8 cellular contexts compared by ENCODE assay signal in genomic region chr5:177426566-177427210, GRCh38. TPM values are rescaled to one million over a fixed set of nuclear protein-coding genes. Genes with fewer than 3 reads are reported as not detected.
DNase-seq lines count a peak whose midpoint lies in the region; ATAC-seq and TF ChIP-seq lines count a peak whose summit lies in the region.

TSS of gene GRK6 (plus strand) at chr5:177426676. CDS start at chr5:177426846, 170 bp downstream.

- H3K36me3 Mint-ChIP-seq in activated CD4-positive, alpha-beta memory T cell treated with anti-CD3 and anti-CD28 coated beads for 36 hours: peaks cover 36% of the 10 kb centered on the region
- peaks cover 50% of the 10 kb centered on the region for H3K36me3 Mint-ChIP-seq in effector memory CD8-positive, alpha-beta T cell (ENCODE audit: insufficient read depth)
- H3K36me3 Mint-ChIP-seq in mesothelial cell of epicardium: no peaks in the 10 kb centered on the region

- peak within 1 kb of the TSS; percentile 97 for H3K27ac Mint-ChIP-seq in activated CD4-positive, alpha-beta memory T cell treated with anti-CD3 and anti-CD28 coated beads for 36 hours
- peak within 1 kb of the TSS; percentile 93 to 95 for H3K27ac Mint-ChIP-seq in effector memory CD8-positive, alpha-beta T cell
- peak within 1 kb of the TSS; percentile 99 for H3K27ac Mint-ChIP-seq in mesothelial cell of epicardium

- peak within 1 kb of the TSS; percentile 75 to 77 for H3K4me3 ChIP-seq in testis

- H3K4me1 ChIP-seq in testis: peaks cover 12% of the 10 kb centered on the region

- peak within 1 kb of the TSS; percentile 89 for H3K27ac ChIP-seq in KOPT-K1 (ENCODE audit: low read depth, low read length, poor library complexity, severe bottlenecking)
- peak within 1 kb of the TSS; percentile 85 to 92 for H3K27ac ChIP-seq in testis

- TF ChIP-seq POLR2A in testis (IDR thresholded peaks at IDR 0.05): no peak

- H3K36me3 ChIP-seq in KOPT-K1 (ENCODE audit: insufficient read depth, low read length): peaks cover 17% of the 10 kb centered on the region; the same call in 1 of the 2 replicates
- no peaks in the 10 kb centered on the region for H3K36me3 ChIP-seq in testis (ENCODE audit: low read depth, missing control alignments)

- 0 to 1% methylated on average over 27 to 56 of the region's 82 CpGs for WGBS in testis, 2 donors

- TF ChIP-seq CTCF in mesothelial cell of epicardium (IDR thresholded peaks at IDR 0.05; ENCODE audit: unreplicated experiment) (no peak), testis (IDR thresholded peaks at IDR 0.05) (no peak)

- no peaks in the 10 kb centered on the region for H3K27me3 Mint-ChIP-seq in activated CD4-positive, alpha-beta memory T cell treated with anti-CD3 and anti-CD28 coated beads for 36 hours
- no peaks in the 10 kb centered on the region for H3K27me3 Mint-ChIP-seq in effector memory CD8-positive, alpha-beta T cell
- no peaks in the 10 kb centered on the region for H3K27me3 Mint-ChIP-seq in mesothelial cell of epicardium (ENCODE audit: low read depth)

- POLR2A ChIA-PET in activated CD4-positive, alpha-beta memory T cell treated with anti-CD3 and anti-CD28 coated beads for 36 hours (lab: Charles Lee): interaction anchor here (0.6 to 10.6 kb wide), 16 partner anchors 11 to 889 kb away, joined by 3 to 319 read pairs (median 6); partner anchors contain the start of genes LMAN2, MXD3, PRR7 and RNF44

- peak within 1 kb of the TSS; percentile 97 for H3K4me3 Mint-ChIP-seq in activated CD4-positive, alpha-beta memory T cell treated with anti-CD3 and anti-CD28 coated beads for 36 hours
- peak within 1 kb of the TSS; percentile 90 to 93 for H3K4me3 Mint-ChIP-seq in effector memory CD8-positive, alpha-beta T cell
- peak within 1 kb of the TSS; percentile 91 for H3K4me3 Mint-ChIP-seq in mesothelial cell of epicardium

- H3K9me3 ChIP-seq in KOPT-K1 (ENCODE audit: insufficient read depth, low read length, poor library complexity, severe bottlenecking) (no peaks in the 10 kb centered on the region), testis (no peaks in the 10 kb centered on the region)

- intact Hi-C loops in activated CD4-positive, alpha-beta memory T cell treated with anti-CD3 and anti-CD28 coated beads for 36 hours (cut with micrococcal nuclease): loop anchor here (1.0 to 2.0 kb wide), 7 partner anchors 8 to 890 kb away; partner anchors contain the start of genes PDLIM7 and RNF44
- intact Hi-C loops in testis (cut with DNase I; ENCODE audit: low total_unique reads): no loop called here

- no peaks in the 10 kb centered on the region for H3K9me3 Mint-ChIP-seq in activated CD4-positive, alpha-beta memory T cell treated with anti-CD3 and anti-CD28 coated beads for 36 hours
- H3K9me3 Mint-ChIP-seq in effector memory CD8-positive, alpha-beta T cell: no peaks in the 10 kb centered on the region
- H3K9me3 Mint-ChIP-seq in mesothelial cell of epicardium: no peaks in the 10 kb centered on the region

- ATAC-seq in GM21619 (IDR thresholded peaks at IDR 0.05; ENCODE audit: unreplicated experiment): peak; percentile 2
- peak; percentile 11 for ATAC-seq in effector memory CD8-positive, alpha-beta T cell (replicated peaks)

- DNase-seq in ELF-1 (ENCODE audit: low read depth, low spot score): peak; percentile 46
- DNase-seq in activated CD4-positive, alpha-beta memory T cell treated with anti-CD3 and anti-CD28 coated beads for 36 hours: peak; percentile 82
- DNase-seq in effector memory CD8-positive, alpha-beta T cell: peak; percentile 56 to 64 (median 61)
- DNase-seq in mesothelial cell of epicardium (ENCODE audit: low spot score in 2 of 2, unreplicated experiment in 2 of 2): peak in 1 of 2 experiments; percentile 65
- no peak for DNase-seq in testis
- DNase-seq in DMS79 (lab: John Stamatoyannopoulos, UW): no peak

- H3K4me1 Mint-ChIP-seq in activated CD4-positive, alpha-beta memory T cell treated with anti-CD3 and anti-CD28 coated beads for 36 hours (ENCODE audit: low read depth): peaks cover 42% of the 10 kb centered on the region
- H3K4me1 Mint-ChIP-seq in effector memory CD8-positive, alpha-beta T cell (ENCODE audit: low read depth in 2 of 2): peaks cover 56 to 59% of the 10 kb centered on the region in 2 donors
- H3K4me1 Mint-ChIP-seq in mesothelial cell of epicardium: peaks cover 23% of the 10 kb centered on the region

- CTCF ChIA-PET in activated CD4-positive, alpha-beta memory T cell treated with anti-CD3 and anti-CD28 coated beads for 36 hours (lab: Charles Lee): interaction anchor here (0.7 to 15.3 kb wide), 8 partner anchors 17 to 117 kb away, joined by 3 to 220 read pairs (median 16); partner anchors contain the start of genes F12, PFN3 and PRR7

- H3K27me3 ChIP-seq in testis: no peaks in the 10 kb centered on the region

RNA-seq across cellular contexts. Expression of gene GRK6, which starts in this region (rescaled TPM):
- total RNA-seq in activated CD4-positive, alpha-beta memory T cell treated with anti-CD3 and anti-CD28 coated beads for 36 hours: 100 to 1,000 TPM; 177 to 178 TPM
- 44.9 to 48.2 TPM (median 45.3 TPM) in 3 replicates for total RNA-seq in mesothelial cell of epicardium
- total RNA-seq in testis: 10 to 100 TPM; 51.8 to 57.0 TPM
- 32.6 TPM for polyA plus RNA-seq in testis (ENCODE audit: insufficient read depth, low read depth, low replicate concordance)

Comparison
In these comparisons a context has a peak if more than half of its experiments do, and no peak if none do; other contexts are left out.
1. DNase-seq: peak in ELF-1 (single experiment), activated CD4-positive, alpha-beta memory T cell treated with anti-CD3 and anti-CD28 coated beads for 36 hours (single experiment) and effector memory CD8-positive, alpha-beta T cell (3 of 3); none in testis (single experiment) and DMS79 (single experiment).
2. Peak in every context shown above with its lines, with median percentiles within 50 percentile points of each other: H3K27ac Mint-ChIP-seq and H3K4me3 Mint-ChIP-seq.